Comparison of ENCODE assay signal across 11 cellular contexts in the genomic region with DNA sequence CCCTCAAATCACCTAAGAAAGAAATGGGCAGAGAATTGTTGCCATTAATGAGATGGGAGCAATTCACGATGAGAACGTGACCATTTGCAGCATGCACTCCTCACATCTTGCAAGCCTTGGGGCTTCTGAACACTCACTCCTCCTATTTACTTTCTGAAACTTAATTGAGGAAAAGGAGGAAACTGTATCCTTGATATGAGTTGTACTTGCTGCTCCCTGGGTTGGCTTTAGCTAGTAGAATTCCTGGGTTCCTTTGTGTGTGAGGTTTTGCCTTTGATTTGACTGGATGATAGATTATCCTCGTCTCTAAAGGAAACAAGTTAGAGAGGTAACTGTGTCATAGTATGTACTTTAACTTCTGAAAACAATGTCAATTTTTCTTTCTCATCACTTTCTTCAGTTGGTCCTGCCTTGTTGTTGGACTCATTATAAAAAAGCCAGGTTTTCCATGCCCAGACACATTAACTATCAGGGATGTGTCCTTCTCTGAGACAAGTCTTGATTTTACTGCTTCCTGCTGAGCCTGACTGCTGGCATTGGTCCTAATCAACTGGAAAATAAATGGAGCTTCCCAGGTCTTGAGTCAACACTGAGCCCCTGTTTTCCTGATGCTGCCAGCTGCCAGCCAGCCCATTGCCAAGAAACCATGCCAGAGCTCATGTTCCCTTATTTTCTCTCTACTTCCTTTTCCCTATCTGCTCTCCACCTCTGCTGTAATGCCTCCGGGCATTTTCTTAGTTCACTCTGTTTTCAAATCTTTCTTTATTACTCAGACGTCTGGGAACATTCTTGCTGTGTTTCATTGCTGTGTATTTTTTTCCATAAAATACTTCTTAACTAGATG.
DNase-seq lines count a peak whose midpoint lies in the region; ATAC-seq and TF ChIP-seq lines count a peak whose summit lies in the region.
"Had no signal": no experiment of that assay in that cellular context is flagged by ENCODE, and none has a peak within 500 bp of the region (broad histone marks: within the 10 kb centered on the region; RNA-seq: fewer than 3 reads in every experiment).

No MANE protein-coding gene starts in this region.

- no peak overlapping the region for H3K27ac Mint-ChIP-seq in stimulated activated naive CD8-positive, alpha-beta T cell treated with anti-CD3 and anti-CD28 coated beads, Interleukin-15, amount 100 ng/mL, for 72 hours
- H3K27ac Mint-ChIP-seq: activated naive CD8-positive, alpha-beta T cell; immature natural killer cell had no signal

- peaks cover 7 to 10% of the 10 kb centered on the region in 2 donors for H3K9me3 Mint-ChIP-seq in stimulated activated naive CD8-positive, alpha-beta T cell treated with anti-CD3 and anti-CD28 coated beads, Interleukin-15, amount 100 ng/mL, for 72 hours

- ATAC-seq in stimulated activated naive CD8-positive, alpha-beta T cell treated with anti-CD3 and anti-CD28 coated beads, Interleukin-15, amount 100 ng/mL, for 72 hours, result no peak

- H3K4me1 Mint-ChIP-seq in stimulated activated naive CD8-positive, alpha-beta T cell treated with anti-CD3 and anti-CD28 coated beads, Interleukin-15, amount 100 ng/mL, for 72 hours, result no peaks in the 10 kb centered on the region
- H3K4me1 Mint-ChIP-seq: immature natural killer cell had no signal

- TF ChIP-seq CTCF in coronary artery (IDR thresholded peaks at IDR 0.05), result no peak

- H3K27ac ChIP-seq in coronary artery, result peak overlapping the region; percentile 62 to 80
- H3K27ac ChIP-seq: SJSA1 had no signal

- no peak overlapping the region for H3K4me3 ChIP-seq in coronary artery
- H3K4me3 ChIP-seq: SJSA1 had no signal

- H3K4me3 Mint-ChIP-seq in stimulated activated naive CD8-positive, alpha-beta T cell treated with anti-CD3 and anti-CD28 coated beads, Interleukin-15, amount 100 ng/mL, for 72 hours, result no peak overlapping the region
- H3K4me3 Mint-ChIP-seq: activated naive CD8-positive, alpha-beta T cell; immature natural killer cell had no signal

- H3K27me3 Mint-ChIP-seq in stimulated activated naive CD8-positive, alpha-beta T cell treated with anti-CD3 and anti-CD28 coated beads, Interleukin-15, amount 100 ng/mL, for 72 hours, result peaks cover 33% of the 10 kb centered on the region

- peak; percentile 46 for DNase-seq in DMS79 (lab: John Stamatoyannopoulos, UW)
- DNase-seq in NCI-H2171 (lab: John Stamatoyannopoulos, UW), result peak; percentile 89
- peak; percentile 81 for DNase-seq in coronary artery (ENCODE audit: low spot score)
- DNase-seq in non-pigmented ciliary epithelial cell (ENCODE audit: low read depth), result peak; percentile 18
- DNase-seq in NOMO-1 treated with dmso at 0.1 percent for 144 hours (lab: John Stamatoyannopoulos, UW; ENCODE audit: unreplicated experiment), result no peak
- no peak for DNase-seq in iPS-NIHi11 (ENCODE audit: low spot score)
- DNase-seq in retina, result no peak
- no peak for DNase-seq in stimulated activated naive CD8-positive, alpha-beta T cell treated with anti-CD3 and anti-CD28 coated beads, Interleukin-15, amount 100 ng/mL, for 72 hours
- DNase-seq: immature natural killer cell had no signal

Comparison
In these comparisons a context has a peak if more than half of its experiments do, and no peak if none do; other contexts are left out.
1. DNase-seq: peak in DMS79 (single experiment), NCI-H2171 (single experiment), coronary artery (single experiment) and non-pigmented ciliary epithelial cell (single experiment); none in NOMO-1 treated with dmso at 0.1 percent for 144 hours (single experiment), iPS-NIHi11 (single experiment), retina (single experiment) and stimulated activated naive CD8-positive, alpha-beta T cell treated with anti-CD3 and anti-CD28 coated beads, Interleukin-15, amount 100 ng/mL, for 72 hours (0 of 2).